Comparison of ENCODE assay signal across 9 cellular contexts in genomic region chr19:14648506-14648905, GRCh38. TPM values are rescaled to one million over a fixed set of nuclear protein-coding genes. Genes with fewer than 3 reads are reported as not detected.
"Had no signal": no experiment of that assay in that cellular context is flagged by ENCODE, and none has a peak within 500 bp of the region (broad histone marks: within the 10 kb centered on the region; RNA-seq: fewer than 3 reads in every experiment).

No MANE protein-coding gene starts in this region.

- ATAC-seq: HepG2 had no signal

- H3K27ac ChIP-seq: HL-60 had no signal

- H3K27ac Mint-ChIP-seq: IgD-negative memory B cell had no signal

- FAIRE-seq: HepG2, HTR-8/SVneo had no signal

- H3K9me3 Mint-ChIP-seq: IgD-negative memory B cell had no signal

- DNase-seq: IMR-90, KBM-7, KG1 had no signal

RNA-seq across cellular contexts. Expression of gene ADGRE3, which starts 26.1 kb away (rescaled TPM):
- total RNA-seq: HepG2, HT-29, HT1080, IMR-90 had no signal
- polyA plus RNA-seq: HepG2, IgD-negative memory B cell, IMR-90 had no signal
